Comparison of ENCODE assay signal across 3 cellular contexts in the genomic region with DNA sequence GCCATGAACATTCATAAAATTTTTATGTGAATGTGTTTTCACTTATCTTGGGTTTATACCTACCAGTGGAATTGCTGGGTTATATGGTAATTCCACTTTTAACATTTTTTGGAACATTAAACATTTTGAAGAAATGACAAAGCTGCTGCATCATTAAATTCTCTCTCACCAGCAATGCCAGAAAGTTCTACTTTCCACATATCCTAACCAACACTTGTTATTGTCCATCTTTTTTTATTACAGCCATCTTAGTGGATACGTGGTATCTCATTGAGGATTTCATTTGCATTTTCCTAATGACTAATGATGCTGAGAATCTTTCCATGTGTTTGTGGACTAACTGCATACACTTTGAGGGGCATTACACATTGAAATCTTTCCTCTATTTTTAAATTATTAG.
"Had no signal": no experiment of that assay in that cellular context is flagged by ENCODE, and none has a peak within 500 bp of the region (broad histone marks: within the 10 kb centered on the region; RNA-seq: fewer than 3 reads in every experiment).

No MANE protein-coding gene starts in this region.

- H3K4me3 ChIP-seq: GM12878 had no signal

- ATAC-seq: GM12878 had no signal

- DNase-seq: GDM1, GF-D8 had no signal
